In the genomic region with DNA sequence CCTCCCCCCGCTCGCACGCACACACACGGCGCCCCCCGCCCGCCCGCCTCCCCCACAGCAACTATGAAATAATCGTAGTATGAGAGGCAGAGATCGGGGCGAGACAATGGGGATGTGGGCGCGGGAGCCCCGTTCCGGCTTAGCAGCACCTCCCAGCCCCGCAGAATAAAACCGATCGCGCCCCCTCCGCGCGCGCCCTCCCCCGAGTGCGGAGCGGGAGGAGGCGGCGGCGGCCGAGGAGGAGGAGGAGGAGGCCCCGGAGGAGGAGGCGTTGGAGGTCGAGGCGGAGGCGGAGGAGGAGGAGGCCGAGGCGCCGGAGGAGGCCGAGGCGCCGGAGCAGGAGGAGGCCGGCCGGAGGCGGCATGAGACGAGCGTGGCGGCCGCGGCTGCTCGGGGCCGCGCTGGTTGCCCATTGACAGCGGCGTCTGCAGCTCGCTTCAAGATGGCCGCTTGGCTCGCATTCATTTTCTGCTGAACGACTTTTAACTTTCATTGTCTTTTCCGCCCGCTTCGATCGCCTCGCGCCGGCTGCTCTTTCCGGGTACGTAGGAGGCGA, we compare ENCODE assay signal across 9 cellular contexts. TPM values are rescaled to one million over a fixed set of nuclear protein-coding genes. Genes with fewer than 3 reads are reported as not detected.
DNase-seq lines count a peak whose midpoint lies in the region; ATAC-seq and TF ChIP-seq lines count a peak whose summit lies in the region.
"Had no signal": no experiment of that assay in that cellular context is flagged by ENCODE, and none has a peak within 500 bp of the region (broad histone marks: within the 10 kb centered on the region; RNA-seq: fewer than 3 reads in every experiment).

No MANE protein-coding gene starts in this region.

- H3K4me2 ChIP-seq in DOHH2 (ENCODE audit: low read length): peak overlapping the region; percentile 75

- H3K4me3 ChIP-seq in DOHH2 (ENCODE audit: low read length) (peak overlapping the region; percentile 85), vagina (peak overlapping the region; percentile 73 to 79)

- TF ChIP-seq CTCF in DOHH2 (IDR thresholded peaks at IDR 0.05; ENCODE audit: low read depth, low read length, poor library complexity, severe bottlenecking) (no peak), foreskin keratinocyte (conservative IDR thresholded peaks at IDR 0.05) (no peak), neural crest cell (conservative IDR thresholded peaks at IDR 0.05) (no peak), vagina (IDR thresholded peaks at IDR 0.05) (no peak)

- POLR2A ChIA-PET in HEK293T (lab: Yijun Ruan, JAX): interaction anchor here (0.6 to 1.6 kb wide), 5 partner anchors 11 to 318 kb away, joined by 3 to 4 read pairs (median 3); partner anchors contain the start of gene DNAJC1

- H3K27ac ChIP-seq in DOHH2 (ENCODE audit: low read depth, low read length) (no peak overlapping the region), foreskin keratinocyte (peak overlapping the region; percentile 72), vagina (peak overlapping the region; percentile 96)

- H3K9me3 Mint-ChIP-seq in activated naive CD4-positive, alpha-beta T cell treated with anti-CD3 and anti-CD28 coated beads, Interleukin-2, amount 10 ng/mL, durations not matched to agents 7 days and 5 days: no peaks in the 10 kb centered on the region
- H3K9me3 Mint-ChIP-seq in neural crest cell: no peaks in the 10 kb centered on the region

- CTCF ChIA-PET in HEK293T (lab: Yijun Ruan, JAX): no interaction called here
- CTCF ChIA-PET in activated naive CD4-positive, alpha-beta T cell treated with anti-CD3 and anti-CD28 coated beads, Interleukin-2, amount 10 ng/mL, durations not matched to agents 7 days and 5 days (lab: Charles Lee): no interaction called here

- H3K27ac Mint-ChIP-seq in activated naive CD4-positive, alpha-beta T cell treated with anti-CD3 and anti-CD28 coated beads, Interleukin-2, amount 10 ng/mL, durations not matched to agents 7 days and 5 days: peak overlapping the region; percentile 81
- peak overlapping the region; percentile 48 for H3K27ac Mint-ChIP-seq in neural crest cell (ENCODE audit: unreplicated experiment)

- peaks cover 17% of the 10 kb centered on the region for H3K36me3 Mint-ChIP-seq in activated naive CD4-positive, alpha-beta T cell treated with anti-CD3 and anti-CD28 coated beads, Interleukin-2, amount 10 ng/mL, durations not matched to agents 7 days and 5 days
- peaks cover 9% of the 10 kb centered on the region for H3K36me3 Mint-ChIP-seq in neural crest cell (ENCODE audit: low read depth)

- no peaks in the 10 kb centered on the region for H3K9me3 ChIP-seq in DOHH2 (ENCODE audit: control insufficient read depth, insufficient read depth, low read length)
- no peaks in the 10 kb centered on the region for H3K9me3 ChIP-seq in vagina

- H3K4me1 ChIP-seq in DOHH2 (ENCODE audit: control insufficient read depth, low read length) (peaks cover 49% of the 10 kb centered on the region), foreskin keratinocyte (peaks cover 15% of the 10 kb centered on the region), vagina (peaks cover 71% of the 10 kb centered on the region)

- no peaks in the 10 kb centered on the region for H3K9me2 ChIP-seq in DOHH2 (replicated peaks; ENCODE audit: control insufficient read depth, low read length)

- no peaks in the 10 kb centered on the region for H3K79me2 ChIP-seq in DOHH2 (ENCODE audit: control insufficient read depth, low read length)

- peak overlapping the region; percentile 78 for H3K4me3 Mint-ChIP-seq in activated naive CD4-positive, alpha-beta T cell treated with anti-CD3 and anti-CD28 coated beads, Interleukin-2, amount 10 ng/mL, durations not matched to agents 7 days and 5 days
- H3K4me3 Mint-ChIP-seq in neural crest cell: peak overlapping the region; percentile 87

- H3F3A ChIP-seq in DOHH2 (ENCODE audit: control insufficient read depth, insufficient read depth): peaks cover 47% of the 10 kb centered on the region

- H4K20me1 ChIP-seq in DOHH2 (ENCODE audit: control insufficient read depth, insufficient read depth, low read depth, low read length): peaks cover 24% of the 10 kb centered on the region; the same call in 1 of the 2 replicates

- DNase-seq in HEK293T (ENCODE audit: extremely low spot score) (peak; percentile 56), RPMI7951 (ENCODE audit: low read depth) (peak; percentile 73), foreskin keratinocyte (peak; percentile 41 to 67), neural crest cell (ENCODE audit: low read depth, low spot score) (peak; percentile 66), vagina (ENCODE audit: extremely low spot score in 2 of 2) (no peak)
- peak; percentile 72 for DNase-seq in activated naive CD4-positive, alpha-beta T cell treated with anti-CD3 and anti-CD28 coated beads, Interleukin-2, amount 10 ng/mL, durations not matched to agents 7 days and 5 days

- H3K36me3 ChIP-seq in DOHH2 (ENCODE audit: control insufficient read depth, low read length) (peaks cover 2% of the 10 kb centered on the region; the same call in 1 of the 2 replicates), vagina (no peaks in the 10 kb centered on the region)

- H3K27me3 ChIP-seq in DOHH2 (ENCODE audit: control insufficient read depth, low read length) (peaks cover 73% of the 10 kb centered on the region), foreskin keratinocyte (peaks cover 35% of the 10 kb centered on the region), vagina (no peaks in the 10 kb centered on the region)

- H3K27me3 Mint-ChIP-seq in activated naive CD4-positive, alpha-beta T cell treated with anti-CD3 and anti-CD28 coated beads, Interleukin-2, amount 10 ng/mL, durations not matched to agents 7 days and 5 days: peaks cover 65% of the 10 kb centered on the region
- peaks cover 81% of the 10 kb centered on the region for H3K27me3 Mint-ChIP-seq in neural crest cell (ENCODE audit: low read depth)

- intact Hi-C loops in vagina (cut with DNase I): no loop called here

- peaks cover 66% of the 10 kb centered on the region for H3K4me1 Mint-ChIP-seq in activated naive CD4-positive, alpha-beta T cell treated with anti-CD3 and anti-CD28 coated beads, Interleukin-2, amount 10 ng/mL, durations not matched to agents 7 days and 5 days
- peaks cover 57% of the 10 kb centered on the region for H3K4me1 Mint-ChIP-seq in neural crest cell

- peak; percentile 61 for ATAC-seq in foreskin keratinocyte
- ATAC-seq in HG02840 (IDR thresholded peaks at IDR 0.05; ENCODE audit: low FRiP score, unreplicated experiment): no peak

- no peak for TF ChIP-seq POLR2A in vagina (IDR thresholded peaks at IDR 0.05)

TF ChIP-seq in HEK293T, 16 proteins besides CTCF, POLR2A, EP300 and RAD21:
- 0 out of 2 replicates have a peak, but pooled peaks have one; percentile 8 for TF ChIP-seq CTBP1 (IDR thresholded peaks at IDR 0.05; ENCODE audit: borderline replicate concordance)
- no peak for TF ChIP-seq FOXM1 (IDR thresholded peaks at IDR 0.05; ENCODE audit: borderline replicate concordance)

RNA-seq across cellular contexts. Expression of gene BMI1, which starts 0.3 kb away (rescaled TPM):
- total RNA-seq in RPMI7951 (2014; rRNA removed; shearing (Covaris generic)): 95.8 and 114 TPM in 2 replicates
- 31.5 and 31.8 TPM in 2 replicates for total RNA-seq in foreskin keratinocyte
- 8.5 and 11.2 TPM in 2 replicates for polyA plus RNA-seq in foreskin keratinocyte
- 46.4 and 49.9 TPM in 2 replicates for total RNA-seq in neural crest cell
- 44.7 TPM for total RNA-seq in vagina

RNA-seq across cellular contexts. Expression of gene COMMD3, which starts 5.0 kb away (rescaled TPM):
- total RNA-seq in RPMI7951 (2014; rRNA removed; shearing (Covaris generic)): 85.3 and 92.9 TPM in 2 replicates
- 42.0 and 47.5 TPM in 2 replicates for total RNA-seq in foreskin keratinocyte
- 53.7 and 54.6 TPM in 2 replicates for polyA plus RNA-seq in foreskin keratinocyte
- total RNA-seq in neural crest cell: 31.1 and 35.1 TPM in 2 replicates
- total RNA-seq in vagina: 27.0 TPM

RNA-seq across cellular contexts. Expression of gene SPAG6, which starts 24.1 kb away (rescaled TPM):
- not detected in 2 replicates for total RNA-seq in RPMI7951 (2014; rRNA removed; shearing (Covaris generic))
- total RNA-seq in foreskin keratinocyte (not detected in 2 replicates), neural crest cell (1.5 and 1.6 TPM in 2 replicates), vagina (not detected)
- polyA plus RNA-seq in foreskin keratinocyte: not detected in 2 replicates
- total RNA-seq: glomerular endothelial cell had no signal

Comparison
In these comparisons a context has a peak if more than half of its experiments do, and no peak if none do; other contexts are left out.
1. DNase-seq: peak in HEK293T (single experiment), RPMI7951 (single experiment), activated naive CD4-positive, alpha-beta T cell treated with anti-CD3 and anti-CD28 coated beads, Interleukin-2, amount 10 ng/mL, durations not matched to agents 7 days and 5 days (single experiment), foreskin keratinocyte (2 of 2) and neural crest cell (single experiment); none in vagina (0 of 2).